In genomic region chr10:8275911-8276310, GRCh38 we compare ENCODE assay signal across 23 cellular contexts.
DNase-seq lines count a peak whose midpoint lies in the region; ATAC-seq, FAIRE-seq and TF ChIP-seq lines count a peak whose summit lies in the region.
"Had no signal": no experiment of that assay in that cellular context is flagged by ENCODE, and none has a peak within 500 bp of the region (broad histone marks: within the 10 kb centered on the region; RNA-seq: fewer than 3 reads in every experiment).

No MANE protein-coding gene starts in this region.

- ATAC-seq in pancreas (peak in 3 of 4 donors; percentile 40 to 69 (median 40)), GM21825 (IDR thresholded peaks at IDR 0.05; ENCODE audit: unreplicated experiment) (no peak)
- ATAC-seq in activated T-cell treated with anti-CD3 and anti-CD28 coated beads, Interleukin-2, amount 50 U/mL, for 72 hours (replicated peaks in 1 of 2) = no peak
- ATAC-seq: Panc1 had no signal

- no peak overlapping the region for H3K27ac Mint-ChIP-seq in activated T-cell treated with anti-CD3 and anti-CD28 coated beads, Interleukin-2, amount 50 U/mL, for 72 hours

- FAIRE-seq in pancreas (lab: Jason Lieb, UNC) = no peak
- FAIRE-seq: D721Med had no signal

- no peak overlapping the region for H3K4me3 Mint-ChIP-seq in activated T-cell treated with anti-CD3 and anti-CD28 coated beads, Interleukin-2, amount 50 U/mL, for 72 hours

- no peaks in the 10 kb centered on the region for H3K27me3 ChIP-seq in pancreas
- H3K27me3 ChIP-seq: BE2C, SJCRH30 had no signal

- H3K4me1 Mint-ChIP-seq in activated T-cell treated with anti-CD3 and anti-CD28 coated beads, Interleukin-2, amount 50 U/mL, for 72 hours (ENCODE audit: low read depth) = peaks cover 15% of the 10 kb centered on the region

- DNase-seq in NCI-H526 (lab: John Stamatoyannopoulos, UW) = peak; percentile 1 to 14
- DNase-seq in NCI-H526 treated with DMSO at 0.1 percent for 48 hours (lab: John Stamatoyannopoulos, UW) = no peak
- DNase-seq in RPMI7951 (ENCODE audit: low read depth) = peak; percentile 50
- peak in 4 of 6 donors; percentile 8 to 22 (median 16) for DNase-seq in pancreas
- DNase-seq in activated T-cell treated with anti-CD3 and anti-CD28 coated beads, Interleukin-2, amount 50 U/mL, for 72 hours = no peak
- no peak for DNase-seq in mesenteric fat pad (ENCODE audit: low spot score)
- DNase-seq: BE2C; DMS53; GDM1; H7; KBM-7; NCI-H1092; NCI-H1694 treated with DMSO at 0.1 percent for 48 hours; NCI-H2081 treated with DMSO at 0.1 percent for 48 hours; NCI-H2227 treated with DMSO at 0.1 percent for 48 hours; NCI-H510A; NK-92 treated with Interleukin-12 subunit alpha and Interleukin-12 subunit beta, amount 100 ng/mL, for 24 hours; SJCRH30; T-helper 1 cell had no signal

- TF ChIP-seq RAD21 in Ishikawa (IDR thresholded peaks at IDR 0.05; ENCODE audit: low read depth) = no peak

- H3K9me3 Mint-ChIP-seq in activated T-cell treated with anti-CD3 and anti-CD28 coated beads, Interleukin-2, amount 50 U/mL, for 72 hours = peaks cover 3 to 8% of the 10 kb centered on the region in 2 donors

- no peak for TF ChIP-seq CTCF in pancreas (IDR thresholded peaks at IDR 0.05)

- WGBS in pancreas, 2 donors = 36% methylated on average over 7 of the region's 7 CpGs

- H3K4me1 ChIP-seq in pancreas = no peaks in the 10 kb centered on the region
- H3K4me1 ChIP-seq: SJCRH30 had no signal

- H3K4me3 ChIP-seq in pancreas = no peak overlapping the region
- H3K4me3 ChIP-seq: SJCRH30 had no signal

- no peaks in the 10 kb centered on the region for H3K9me3 ChIP-seq in pancreas
- H3K9me3 ChIP-seq: BE2C, SJCRH30 had no signal

- peaks cover 11% of the 10 kb centered on the region for H3K27me3 Mint-ChIP-seq in activated T-cell treated with anti-CD3 and anti-CD28 coated beads, Interleukin-2, amount 50 U/mL, for 72 hours (ENCODE audit: low read depth)

- intact Hi-C loops in pancreas (cut with DNase I) = no loop called here

- TF ChIP-seq EP300 in Ishikawa (IDR thresholded peaks at IDR 0.05; ENCODE audit: borderline replicate concordance) = no peak

- H3K36me3 ChIP-seq in pancreas = no peaks in the 10 kb centered on the region
- H3K36me3 ChIP-seq: BE2C, SJCRH30 had no signal

- H3K36me3 Mint-ChIP-seq in activated T-cell treated with anti-CD3 and anti-CD28 coated beads, Interleukin-2, amount 50 U/mL, for 72 hours (ENCODE audit: insufficient read depth in 2 of 2) = peaks cover 0 to 1% of the 10 kb centered on the region in 2 donors

- H3K27ac ChIP-seq in pancreas = no peak overlapping the region
- H3K27ac ChIP-seq: SJCRH30 had no signal

TF ChIP-seq in Ishikawa, 13 proteins besides CTCF, POLR2A, EP300 and RAD21:
- TF ChIP-seq REST (IDR thresholded peaks at IDR 0.05; ENCODE audit: low read depth) (no peak), YY1 (IDR thresholded peaks at IDR 0.05; ENCODE audit: low read depth) (0 out of 2 replicates have a peak, but pooled peaks have one; percentile 22)

Comparison
In these comparisons a context has a peak if more than half of its experiments do, and no peak if none do; other contexts are left out.
1. DNase-seq: peak in NCI-H526 (2 of 2), RPMI7951 (single experiment) and pancreas (4 of 6); none in NCI-H526 treated with DMSO at 0.1 percent for 48 hours (single experiment), activated T-cell treated with anti-CD3 and anti-CD28 coated beads, Interleukin-2, amount 50 U/mL, for 72 hours (0 of 2) and mesenteric fat pad (single experiment).
2. ATAC-seq: peak in pancreas (3 of 4); none in activated T-cell treated with anti-CD3 and anti-CD28 coated beads, Interleukin-2, amount 50 U/mL, for 72 hours (0 of 2) and GM21825 (single experiment).